28 cellular contexts compared by ENCODE assay signal in genomic region chr2:20227894-20228505, GRCh38. TPM values are rescaled to one million over a fixed set of nuclear protein-coding genes. Genes with fewer than 3 reads are reported as not detected.
DNase-seq lines count a peak whose midpoint lies in the region; ATAC-seq and TF ChIP-seq lines count a peak whose summit lies in the region.
"Had no signal": no experiment of that assay in that cellular context is flagged by ENCODE, and none has a peak within 500 bp of the region (broad histone marks: within the 10 kb centered on the region; RNA-seq: fewer than 3 reads in every experiment).

No MANE protein-coding gene starts in this region.

- no peak overlapping the region for H2AFZ ChIP-seq in H9 (ENCODE audit: low read length)

- no peak overlapping the region for H2BK12ac ChIP-seq in H9 (ENCODE audit: insufficient read length, low read depth, low read length)

- H2BK20ac ChIP-seq in H9 (ENCODE audit: low read depth, low read length, poor library complexity, severe bottlenecking) = no peak overlapping the region

- H3K4ac ChIP-seq in H9 (ENCODE audit: low read depth, low read length) = no peak overlapping the region

- no peaks in the 10 kb centered on the region for H3K9me3 ChIP-seq in H9 (ENCODE audit: control insufficient read depth, low read depth, low read length)
- no peaks in the 10 kb centered on the region for H3K9me3 ChIP-seq in CD4-positive, alpha-beta T cell (ENCODE audit: control insufficient read depth, low read length)
- H3K9me3 ChIP-seq: adrenal gland, body of pancreas, ovary, testis had no signal

- no peak overlapping the region for H4K5ac ChIP-seq in H9 (ENCODE audit: insufficient read length, low read depth, low read length)

- POLR2A ChIA-PET in CD4-positive, alpha-beta T cell (lab: Charles Lee) = no interaction called here

- no peaks in the 10 kb centered on the region for H3K9me3 Mint-ChIP-seq in activated T-cell treated with anti-CD3 and anti-CD28 coated beads, Interleukin-2, amount 50 U/mL, for 24 hours
- peaks cover 0 to 4% of the 10 kb centered on the region in 2 experiments; a peak in 2 of 5 replicates for H3K9me3 Mint-ChIP-seq in H9
- H3K9me3 Mint-ChIP-seq in osteocyte (ENCODE audit: unreplicated experiment) = no peaks in the 10 kb centered on the region
- H3K9me3 Mint-ChIP-seq in CD4-positive, alpha-beta T cell = no peaks in the 10 kb centered on the region
- H3K9me3 Mint-ChIP-seq: activated T-cell treated with anti-CD3 and anti-CD28 coated beads, Interleukin-2, amount 50 U/mL, for 72 hours; nephron had no signal

- intact Hi-C loops in CD4-positive, alpha-beta T cell (cut with DNase I, micrococcal nuclease) = no loop called here

- H3K4me2 ChIP-seq in H9 (ENCODE audit: insufficient read depth, insufficient read length, low read length) = no peak overlapping the region

- H3K27ac Mint-ChIP-seq in activated T-cell treated with anti-CD3 and anti-CD28 coated beads, Interleukin-2, amount 50 U/mL, for 24 hours = no peak overlapping the region
- H3K27ac Mint-ChIP-seq in H9 (no peak overlapping the region), osteocyte (ENCODE audit: unreplicated experiment) (no peak overlapping the region)
- no peak overlapping the region for H3K27ac Mint-ChIP-seq in CD4-positive, alpha-beta T cell
- H3K27ac Mint-ChIP-seq: activated CD4-positive, alpha-beta T cell treated with anti-CD3 and anti-CD28 coated beads for 36 hours; activated T-cell treated with anti-CD3 and anti-CD28 coated beads, Interleukin-2, amount 50 U/mL, for 72 hours; nephron had no signal

- ATAC-seq in CD4-positive, alpha-beta T cell (ENCODE audit: poor library complexity) = no peak
- ATAC-seq: activated CD4-positive, alpha-beta T cell treated with anti-CD3 and anti-CD28 coated beads for 36 hours; activated T-cell treated with anti-CD3 and anti-CD28 coated beads, Interleukin-2, amount 50 U/mL, for 72 hours; body of pancreas; HCT116; Panc1; stimulated activated naive CD8-positive, alpha-beta T cell treated with anti-CD3 and anti-CD28 coated beads, Interleukin-15, Interleukin-2, amounts not matched to agents 100 U/mL and 50 U/mL, for 24 hours had no signal

- H4K20me1 ChIP-seq in H9 (ENCODE audit: control insufficient read depth, insufficient read depth, insufficient read length) = no peaks in the 10 kb centered on the region

- H3K23ac ChIP-seq in H9 (ENCODE audit: insufficient read length, low read depth, low read length) = no peak overlapping the region

- H4K8ac ChIP-seq in H9 (replicated peaks; ENCODE audit: insufficient read length, low read depth, low read length) = no peak overlapping the region

- H2AK5ac ChIP-seq in H9 (ENCODE audit: insufficient read length, low read length) = no peak overlapping the region

- H3K27me3 Mint-ChIP-seq in activated T-cell treated with anti-CD3 and anti-CD28 coated beads, Interleukin-2, amount 50 U/mL, for 24 hours = peaks cover 55% of the 10 kb centered on the region
- H3K27me3 Mint-ChIP-seq in H9 (ENCODE audit: low read depth) = peaks cover 27% of the 10 kb centered on the region
- no peaks in the 10 kb centered on the region for H3K27me3 Mint-ChIP-seq in osteocyte (ENCODE audit: unreplicated experiment)
- peaks cover 44% of the 10 kb centered on the region for H3K27me3 Mint-ChIP-seq in CD4-positive, alpha-beta T cell

- H3K27me3 ChIP-seq in H9 (ENCODE audit: insufficient read depth, low read length) = no peaks in the 10 kb centered on the region
- peaks cover 38% of the 10 kb centered on the region for H3K27me3 ChIP-seq in CD4-positive, alpha-beta T cell (ENCODE audit: control insufficient read depth, insufficient read depth, low read length)
- H3K27me3 ChIP-seq: body of pancreas, ovary, testis had no signal

- H4K91ac ChIP-seq in H9 (ENCODE audit: insufficient read length, low read depth, low read length) = no peak overlapping the region

- CTCF ChIA-PET in CD4-positive, alpha-beta T cell (lab: Charles Lee) = no interaction called here

- no peak overlapping the region for H3T11ph ChIP-seq in H9 (ENCODE audit: low read length)

- no peak overlapping the region for H3K56ac ChIP-seq in H9 (ENCODE audit: insufficient read length, low read depth, low read length)

- no peak overlapping the region for H2BK15ac ChIP-seq in H9 (ENCODE audit: low read depth, low read length)

- no CpG with 5 or more reads among the region's 10 CpGs for WGBS in H9 (ENCODE audit: extremely low coverage, insufficient read length, low lambda C conversion rate)

- no peak overlapping the region for H3K4me3 ChIP-seq in coronary artery
- H3K4me3 ChIP-seq: adrenal gland, body of pancreas, ovary, testis had no signal

- H3K27ac ChIP-seq in H9 (ENCODE audit: insufficient read length, low read depth, low read length) (no peak overlapping the region), coronary artery (no peak overlapping the region)
- H3K27ac ChIP-seq in CD4-positive, alpha-beta T cell (ENCODE audit: low read depth, low read length) = no peak overlapping the region
- H3K27ac ChIP-seq: adrenal gland, body of pancreas, ovary, testis had no signal

- TF ChIP-seq CTCF in H9 (conservative IDR thresholded peaks at IDR 0.05) = peak; percentile 35; the same call in 2 of the 3 replicates
- no peak for TF ChIP-seq CTCF in coronary artery (IDR thresholded peaks at IDR 0.05)
- TF ChIP-seq CTCF in osteocyte (IDR thresholded peaks at IDR 0.05) = no peak
- no peak for TF ChIP-seq CTCF in CD4-positive, alpha-beta T cell (IDR thresholded peaks at IDR 0.05)

- H2BK5ac ChIP-seq in H9 (ENCODE audit: insufficient read length, low read length) = no peak overlapping the region

- no peaks in the 10 kb centered on the region for H3K36me3 Mint-ChIP-seq in activated T-cell treated with anti-CD3 and anti-CD28 coated beads, Interleukin-2, amount 50 U/mL, for 24 hours (ENCODE audit: low read depth)
- H3K36me3 Mint-ChIP-seq in H9 (ENCODE audit: insufficient read depth in 1 of 3, low read depth in 3 of 3) (no peaks in the 10 kb centered on the region), osteocyte (ENCODE audit: unreplicated experiment) (no peaks in the 10 kb centered on the region)
- no peaks in the 10 kb centered on the region for H3K36me3 Mint-ChIP-seq in CD4-positive, alpha-beta T cell (ENCODE audit: low read depth)

- H3K4me1 ChIP-seq in H9 (ENCODE audit: insufficient read depth, low read length) = peaks cover 2% of the 10 kb centered on the region; the same call in 1 of the 2 replicates

- H3K4me3 Mint-ChIP-seq in activated T-cell treated with anti-CD3 and anti-CD28 coated beads, Interleukin-2, amount 50 U/mL, for 24 hours = no peak overlapping the region
- H3K4me3 Mint-ChIP-seq in H9 = no peak overlapping the region; a peak in 1 of 5 replicates
- no peak overlapping the region for H3K4me3 Mint-ChIP-seq in osteocyte (ENCODE audit: unreplicated experiment)
- no peak overlapping the region for H3K4me3 Mint-ChIP-seq in CD4-positive, alpha-beta T cell
- H3K4me3 Mint-ChIP-seq: activated CD4-positive, alpha-beta T cell treated with anti-CD3 and anti-CD28 coated beads for 36 hours; activated T-cell treated with anti-CD3 and anti-CD28 coated beads, Interleukin-2, amount 50 U/mL, for 72 hours had no signal

- peak; percentile 11 for DNase-seq in activated T-cell treated with anti-CD3 and anti-CD28 coated beads, Interleukin-2, amount 50 U/mL, for 24 hours
- no peak for DNase-seq in activated T-cell treated with anti-CD3 and anti-CD28 coated beads, Interleukin-2, amount 50 U/mL, for 1 hour
- DNase-seq in H9 (peak; percentile 21), coronary artery (ENCODE audit: low spot score) (peak; percentile 45), osteocyte (ENCODE audit: extremely low spot score, unreplicated experiment) (peak; percentile 38)
- no peak for DNase-seq in CD4-positive, alpha-beta T cell
- no peak for DNase-seq in effector CD4-positive, alpha-beta T cell
- no peak for DNase-seq in central memory CD4-positive, alpha-beta T cell
- DNase-seq: activated CD4-positive, alpha-beta T cell treated with anti-CD3 and anti-CD28 coated beads for 36 hours; activated naive CD4-positive, alpha-beta T cell treated with Interleukin-2 at 50 U/mL for 16 hours; activated T-cell treated with anti-CD3 and anti-CD28 coated beads, Interleukin-2, amount 50 U/mL, for 72 hours; body of pancreas; Calu3; DMS79 treated with DMSO at 0.1 percent for 48 hours; GDM1; NCI-H1436; NCI-H2081 treated with DMSO at 0.1 percent for 48 hours; NCI-H2227 treated with DMSO at 0.1 percent for 48 hours; NCI-H526 treated with DMSO at 0.1 percent for 48 hours; ovary; SHP77 treated with DMSO at 0.1 percent for 48 hours; small intestine; stimulated activated naive CD8-positive, alpha-beta T cell treated with anti-CD3 and anti-CD28 coated beads, Interleukin-15, Interleukin-2, amounts not matched to agents 100 U/mL and 50 U/mL, for 24 hours; testis had no signal

- H2BK120ac ChIP-seq in H9 (ENCODE audit: low read depth, low read length, poor library complexity, severe bottlenecking) = no peak overlapping the region

- H3K14ac ChIP-seq in H9 (ENCODE audit: insufficient read depth, low read length) = no peak overlapping the region

- H3K23me2 ChIP-seq in H9 (ENCODE audit: insufficient read length, low read depth, low read length, poor library complexity, severe bottlenecking) = peaks cover 5% of the 10 kb centered on the region

- no peaks in the 10 kb centered on the region for H3K79me1 ChIP-seq in H9 (ENCODE audit: insufficient read depth, low read depth, low read length, poor library complexity, severe bottlenecking)

- peaks cover under 1% of the 10 kb centered on the region; the same call in 1 of the 2 replicates for H3K79me2 ChIP-seq in H9 (ENCODE audit: insufficient read depth, low read length)

- no peak overlapping the region for H3K18ac ChIP-seq in H9 (ENCODE audit: insufficient read length, low read depth, low read length)

- no peak overlapping the region for H3K9ac ChIP-seq in H9 (ENCODE audit: extremely low read depth, insufficient read length, low read length)

- peaks cover 6% of the 10 kb centered on the region for H3K4me1 Mint-ChIP-seq in activated T-cell treated with anti-CD3 and anti-CD28 coated beads, Interleukin-2, amount 50 U/mL, for 24 hours (ENCODE audit: low read depth)
- H3K4me1 Mint-ChIP-seq in H9 (peaks cover 24 to 30% of the 10 kb centered on the region in 2 experiments), osteocyte (ENCODE audit: unreplicated experiment) (peaks cover 11% of the 10 kb centered on the region)
- no peaks in the 10 kb centered on the region for H3K4me1 Mint-ChIP-seq in CD4-positive, alpha-beta T cell (ENCODE audit: low read depth)

RNA-seq across cellular contexts. Expression of gene SDC1, which starts 3.1 kb away (rescaled TPM):
- total RNA-seq in H9 (2021) = 22.3 and 25.1 TPM in 2 replicates
- total RNA-seq in osteocyte = 11.1 and 11.6 TPM in 2 replicates
- not detected for total RNA-seq in CD4-positive, alpha-beta T cell

Comparison
In these comparisons a context has a peak if more than half of its experiments do, and no peak if none do; other contexts are left out.
1. DNase-seq: peak in activated T-cell treated with anti-CD3 and anti-CD28 coated beads, Interleukin-2, amount 50 U/mL, for 24 hours (single experiment), H9 (single experiment), coronary artery (single experiment) and osteocyte (single experiment); none in activated T-cell treated with anti-CD3 and anti-CD28 coated beads, Interleukin-2, amount 50 U/mL, for 1 hour (single experiment), CD4-positive, alpha-beta T cell (0 of 10), effector CD4-positive, alpha-beta T cell (single experiment) and central memory CD4-positive, alpha-beta T cell (single experiment).
2. RNA of gene SDC1, which starts 3.1 kb away (total RNA-seq): 22.3 to 25.1 TPM in H9 and 11.1 to 11.6 TPM in osteocyte; not detected in CD4-positive, alpha-beta T cell; every median in the first group is over 10 times any median in the second.